ENCODE assay signal across 10 cellular contexts in genomic region chr6:157615411-157615763, GRCh38.
DNase-seq lines count a peak whose midpoint lies in the region; ATAC-seq, FAIRE-seq and TF ChIP-seq lines count a peak whose summit lies in the region.
"Had no signal": no experiment of that assay in that cellular context is flagged by ENCODE, and none has a peak within 500 bp of the region (broad histone marks: within the 10 kb centered on the region; RNA-seq: fewer than 3 reads in every experiment).

No MANE protein-coding gene starts in this region.

- H3K27me3 Mint-ChIP-seq in neural progenitor cell (ENCODE audit: insufficient read depth, low read depth), result peaks cover 9% of the 10 kb centered on the region

- no peaks in the 10 kb centered on the region for H3F3A ChIP-seq in neural progenitor cell (ENCODE audit: low read depth)

- no peak overlapping the region for H3K4me2 ChIP-seq in neural progenitor cell

- no peak overlapping the region for H3K4me3 Mint-ChIP-seq in neural progenitor cell
- H3K4me3 Mint-ChIP-seq: stimulated activated effector memory CD8-positive, alpha-beta T cell treated with anti-CD3 and anti-CD28 coated beads, Interleukin-12 subunit alpha, Interleukin-12 subunit beta, amount 100 ng/mL, for 72 hours had no signal

- ATAC-seq in mucosa of descending colon (peak; percentile 65), GM21576 (IDR thresholded peaks at IDR 0.05; ENCODE audit: unreplicated experiment) (no peak), gastroesophageal sphincter (no peak)
- ATAC-seq: stimulated activated effector memory CD8-positive, alpha-beta T cell treated with anti-CD3 and anti-CD28 coated beads, Interleukin-12 subunit alpha, Interleukin-12 subunit beta, amount 100 ng/mL, for 72 hours had no signal

- TF ChIP-seq EP300 in gastroesophageal sphincter (IDR thresholded peaks at IDR 0.05), result no peak

- no peak overlapping the region for H3K27ac Mint-ChIP-seq in neural progenitor cell

- H4K20me1 ChIP-seq in neural progenitor cell (ENCODE audit: low read depth), result no peaks in the 10 kb centered on the region

- H3K4me1 ChIP-seq in mucosa of descending colon (ENCODE audit: low read depth), result peaks cover 21% of the 10 kb centered on the region
- no peaks in the 10 kb centered on the region for H3K4me1 ChIP-seq in neural progenitor cell
- no peaks in the 10 kb centered on the region for H3K4me1 ChIP-seq in gastroesophageal sphincter

- no peak overlapping the region for H3K9ac ChIP-seq in neural progenitor cell

- DNase-seq in D721Med (ENCODE audit: insufficient read length, low spot score) (no peak), astrocyte of the spinal cord (ENCODE audit: low read depth, low spot score) (peak; percentile 9), mucosa of descending colon (peak in 2 of 3 donors; percentile 41 to 42), neural progenitor cell (ENCODE audit: low spot score) (no peak)
- DNase-seq in stimulated activated naive CD4-positive, alpha-beta T cell treated with Interleukin-2 at 50 U/mL for 16 hours (lab: John Stamatoyannopoulos, UW), result no peak
- DNase-seq: activated CD8-positive, alpha-beta memory T cell treated with anti-CD3 and anti-CD28 coated beads, Interleukin-2, amount 50 U/mL, for 4 hours had no signal

- H3K27ac ChIP-seq in neural progenitor cell, result no peak overlapping the region
- no peak overlapping the region for H3K27ac ChIP-seq in gastroesophageal sphincter

- H3K4me1 Mint-ChIP-seq in neural progenitor cell, result peaks cover 7% of the 10 kb centered on the region

- 72 to 92% methylated on average over 5 of the region's 5 CpGs for WGBS in gastroesophageal sphincter (ENCODE audit: low coverage in 1 of 2), 2 donors

- H3K27me3 ChIP-seq in neural progenitor cell (no peaks in the 10 kb centered on the region), gastroesophageal sphincter (no peaks in the 10 kb centered on the region)

- H3K4me3 ChIP-seq in astrocyte of the spinal cord (ENCODE audit: low read depth, low read length) (no peak overlapping the region), mucosa of descending colon (no peak overlapping the region), neural progenitor cell (no peak overlapping the region), gastroesophageal sphincter (no peak overlapping the region)

- no peaks in the 10 kb centered on the region for H3K9me3 ChIP-seq in mucosa of descending colon
- H3K9me3 ChIP-seq in neural progenitor cell (ENCODE audit: low read depth), result no peaks in the 10 kb centered on the region
- H3K9me3 ChIP-seq in gastroesophageal sphincter, result peaks cover 0 to 5% (median 0%) of the 10 kb centered on the region in 3 donors

- intact Hi-C loops in mucosa of descending colon (cut with DNase I, micrococcal nuclease), result no loop called here

- no peaks in the 10 kb centered on the region for H3K36me3 Mint-ChIP-seq in neural progenitor cell
- H3K36me3 Mint-ChIP-seq: stimulated activated effector memory CD8-positive, alpha-beta T cell treated with anti-CD3 and anti-CD28 coated beads, Interleukin-12 subunit alpha, Interleukin-12 subunit beta, amount 100 ng/mL, for 72 hours had no signal

- no peak for TF ChIP-seq POLR2A in gastroesophageal sphincter (IDR thresholded peaks at IDR 0.05)

- H3K36me3 ChIP-seq in mucosa of descending colon (ENCODE audit: low read depth) (no peaks in the 10 kb centered on the region), neural progenitor cell (no peaks in the 10 kb centered on the region), gastroesophageal sphincter (no peaks in the 10 kb centered on the region)

- H3K9me3 Mint-ChIP-seq in neural progenitor cell, result no peaks in the 10 kb centered on the region
- H3K9me3 Mint-ChIP-seq: stimulated activated effector memory CD8-positive, alpha-beta T cell treated with anti-CD3 and anti-CD28 coated beads, Interleukin-12 subunit alpha, Interleukin-12 subunit beta, amount 100 ng/mL, for 72 hours had no signal

- TF ChIP-seq CTCF in D721Med (IDR thresholded peaks at IDR 0.05; ENCODE audit: insufficient read depth, missing control alignments), result peak; percentile 28
- peak; percentile 14; the same call in 1 of the 2 replicates for TF ChIP-seq CTCF in LNCAP (IDR thresholded peaks at IDR 0.05)
- TF ChIP-seq CTCF in astrocyte of the spinal cord (IDR thresholded peaks at IDR 0.05; ENCODE audit: low read depth, low read length), result peak; percentile 15
- no peak for TF ChIP-seq CTCF in mucosa of descending colon (IDR thresholded peaks at IDR 0.05)
- TF ChIP-seq CTCF in neural progenitor cell (IDR thresholded peaks at IDR 0.05), result no peak
- no peak for TF ChIP-seq CTCF in gastroesophageal sphincter (IDR thresholded peaks at IDR 0.05)

- FAIRE-seq in D721Med (lab: Jason Lieb, UNC), result no peak

- H3K79me2 ChIP-seq in neural progenitor cell (ENCODE audit: low read depth), result no peaks in the 10 kb centered on the region

- no peak overlapping the region for H2AFZ ChIP-seq in neural progenitor cell (replicated peaks)

- in situ Hi-C loops in astrocyte of the spinal cord (cut with HindIII; ENCODE audit: low sequenced_read_pairs), result no loop called here

Comparison
In these comparisons a context has a peak if more than half of its experiments do, and no peak if none do; other contexts are left out.
1. DNase-seq: peak in astrocyte of the spinal cord (single experiment) and mucosa of descending colon (2 of 3); none in D721Med (single experiment), neural progenitor cell (single experiment) and stimulated activated naive CD4-positive, alpha-beta T cell treated with Interleukin-2 at 50 U/mL for 16 hours (single experiment).
2. CTCF ChIP-seq: peak in D721Med (single experiment), LNCAP (single experiment) and astrocyte of the spinal cord (single experiment); none in mucosa of descending colon (single experiment), neural progenitor cell (single experiment) and gastroesophageal sphincter (0 of 4).